ENCODE assay signal across 1 cellular context in genomic region chr3:14602006-14602803, GRCh38.
TF ChIP-seq lines count a peak whose summit lies in the region.

No MANE protein-coding gene starts in this region.

TF ChIP-seq in K562, 482 proteins besides CTCF, POLR2A, EP300 and RAD21 (continued from another document):
- TF ChIP-seq E2F6 (IDR thresholded peaks at IDR 0.05; ENCODE audit: borderline replicate concordance in 1 of 2, extremely low read depth in 1 of 2, insufficient read depth in 1 of 2, insufficient read length in 1 of 2, low read depth in 1 of 2, low read length in 1 of 2, poor library complexity in 1 of 2, severe bottlenecking in 1 of 2) (peak in 1 of 2 experiments; percentile 28), ESRRA (IDR thresholded peaks at IDR 0.05; ENCODE audit: borderline replicate concordance, low read depth) (peak; percentile 73), CCNT2 (IDR thresholded peaks at IDR 0.05; ENCODE audit: borderline replicate concordance, extremely low read depth, insufficient read length, low read depth, low read length) (no peak), HOXB6 (CRISPR knock-in tag; IDR thresholded peaks at IDR 0.05; ENCODE audit: borderline replicate concordance) (no peak), ARID3B (CRISPR knock-in tag; IDR thresholded peaks at IDR 0.05; ENCODE audit: borderline replicate concordance) (no peak)
TF ChIP-seq in K562: peak in this region for 3.
